In genomic region chr7:98772242-98772603, GRCh38 we compare ENCODE assay signal across 18 cellular contexts.
DNase-seq lines count a peak whose midpoint lies in the region; ATAC-seq, FAIRE-seq and TF ChIP-seq lines count a peak whose summit lies in the region.
"Had no signal": no experiment of that assay in that cellular context is flagged by ENCODE, and none has a peak within 500 bp of the region (broad histone marks: within the 10 kb centered on the region; RNA-seq: fewer than 3 reads in every experiment).

No MANE protein-coding gene starts in this region.

- H3K4me3 ChIP-seq in Caco-2 (ENCODE audit: low read depth, low read length) (no peak overlapping the region), astrocyte (ENCODE audit: insufficient read depth, low read depth, low read length) (no peak overlapping the region), neuronal stem cell (ENCODE audit: low read length in 2 of 2) (peak overlapping the region in 1 of 2 donors; percentile 21)
- H3K4me3 ChIP-seq: body of pancreas, heart left ventricle had no signal

- no peak for TF ChIP-seq CTCF in Caco-2 (IDR thresholded peaks at IDR 0.05; ENCODE audit: insufficient read depth in 1 of 2, low read depth in 1 of 2, low read length in 1 of 2, severe bottlenecking in 1 of 2, unreplicated experiment in 1 of 2)
- no peak for TF ChIP-seq CTCF in astrocyte (IDR thresholded peaks at IDR 0.05; ENCODE audit: insufficient read depth, low read depth, low read length)

- H3K36me3 Mint-ChIP-seq in Caco-2 (ENCODE audit: insufficient read depth, unreplicated experiment) (no peaks in the 10 kb centered on the region), astrocyte (ENCODE audit: low read depth, unreplicated experiment) (peaks cover 1% of the 10 kb centered on the region), T-helper 17 cell (ENCODE audit: low read depth) (peaks cover 2% of the 10 kb centered on the region)

- H3K79me1 ChIP-seq in neuronal stem cell (ENCODE audit: low read depth, low read length), result no peaks in the 10 kb centered on the region

- H3K4me1 Mint-ChIP-seq in Caco-2 (ENCODE audit: low read depth, unreplicated experiment), result peaks cover 28% of the 10 kb centered on the region
- H3K4me1 Mint-ChIP-seq in astrocyte (ENCODE audit: low read depth, unreplicated experiment), result peaks cover 13% of the 10 kb centered on the region
- H3K4me1 Mint-ChIP-seq in T-helper 17 cell, result peaks cover 3% of the 10 kb centered on the region

- H2BK15ac ChIP-seq in neuronal stem cell (ENCODE audit: low read length), result no peak overlapping the region

- no peak overlapping the region for H2BK120ac ChIP-seq in neuronal stem cell (ENCODE audit: low read depth, low read length)

- no peak for FAIRE-seq in astrocyte (lab: Jason Lieb, UNC)
- FAIRE-seq: GM18507, kidney, urothelium cell line had no signal

- DNase-seq in Caco-2 (no peak), astrocyte (ENCODE audit: low read depth) (no peak), neuronal stem cell (ENCODE audit: low spot score) (no peak), T-helper 17 cell (no peak), NCI-H226 (no peak), HPDE6-E6E7 (ENCODE audit: extremely low spot score) (no peak)
- DNase-seq: ACHN; activated naive CD4-positive, alpha-beta T cell treated with anti-CD3 and anti-CD28 coated beads, Interleukin-2, amount 50 U/mL, for 16 hours; kidney; NCI-H774; stimulated activated CD4-positive, alpha-beta T cell treated with anti-CD3 and anti-CD28 coated beads, Interleukin-4, amount 100 ng/mL, for 4 hours had no signal

- H2AK5ac ChIP-seq in neuronal stem cell (ENCODE audit: low read depth, low read length), result no peak overlapping the region

- H3K4ac ChIP-seq in neuronal stem cell (ENCODE audit: low read length), result no peak overlapping the region

- H3K27me3 ChIP-seq in Caco-2 (replicated peaks; ENCODE audit: control insufficient read depth, insufficient read depth, low read length), result no peaks in the 10 kb centered on the region
- no peaks in the 10 kb centered on the region for H3K27me3 ChIP-seq in astrocyte (ENCODE audit: insufficient read depth, low read length)
- H3K27me3 ChIP-seq in neuronal stem cell (ENCODE audit: control insufficient read depth in 3 of 3, insufficient read depth in 3 of 3, low read depth in 1 of 3, low read length in 3 of 3), result peaks cover 0 to 2% (median 0%) of the 10 kb centered on the region in 3 experiments
- H3K27me3 ChIP-seq: body of pancreas had no signal

- H4K20me1 ChIP-seq in astrocyte (ENCODE audit: insufficient read depth, low read length), result no peaks in the 10 kb centered on the region

- H2BK5ac ChIP-seq in neuronal stem cell (ENCODE audit: low read length), result no peak overlapping the region

- peak overlapping the region; percentile 6 for H3K4me3 Mint-ChIP-seq in Caco-2 (ENCODE audit: unreplicated experiment)
- no peak overlapping the region for H3K4me3 Mint-ChIP-seq in astrocyte (ENCODE audit: unreplicated experiment)
- no peak overlapping the region for H3K4me3 Mint-ChIP-seq in T-helper 17 cell
- H3K4me3 Mint-ChIP-seq: T-helper 1 cell treated with Interleukin-12 subunit alpha and Interleukin-12 subunit beta and Interleukin-4 antibody, amounts not matched to agents 30 μg/mL and 1 μg/mL, for 36 hours had no signal

- no peak overlapping the region for H3K27ac ChIP-seq in astrocyte (ENCODE audit: low read depth, low read length)
- H3K27ac ChIP-seq in neuronal stem cell (replicated peaks; ENCODE audit: low read length), result no peak overlapping the region
- H3K27ac ChIP-seq: body of pancreas, heart left ventricle had no signal

- H3K27me3 Mint-ChIP-seq in Caco-2 (ENCODE audit: insufficient read depth, unreplicated experiment) (no peaks in the 10 kb centered on the region), astrocyte (ENCODE audit: low read depth, unreplicated experiment) (peaks cover 10% of the 10 kb centered on the region), T-helper 17 cell (peaks cover 43% of the 10 kb centered on the region)

- CTCF ChIA-PET in Caco-2 (lab: Charles Lee), result interaction anchor here (1.4 kb wide), 1 partner anchor 27 kb away, joined by 5 read pairs; no protein-coding TSS in a partner anchor

- H3K27ac Mint-ChIP-seq in Caco-2 (ENCODE audit: unreplicated experiment) (peak overlapping the region; percentile 29), astrocyte (ENCODE audit: unreplicated experiment) (peak overlapping the region; percentile 80), T-helper 17 cell (no peak overlapping the region)
- H3K27ac Mint-ChIP-seq: T-helper 1 cell treated with Interleukin-12 subunit alpha and Interleukin-12 subunit beta and Interleukin-4 antibody, amounts not matched to agents 30 μg/mL and 1 μg/mL, for 36 hours had no signal

- H3K4me2 ChIP-seq in astrocyte (ENCODE audit: low read length) (peak overlapping the region; percentile 60), neuronal stem cell (ENCODE audit: insufficient read depth, low read length, poor library complexity, severe bottlenecking) (peak overlapping the region; percentile 46)

- intact Hi-C loops in Caco-2 (cut with micrococcal nuclease; ENCODE audit: unreplicated experiment), result no loop called here

- peak overlapping the region; percentile 45 for H2AFZ ChIP-seq in astrocyte (ENCODE audit: low read depth, low read length)
- peak overlapping the region; percentile 79 for H2AFZ ChIP-seq in neuronal stem cell (ENCODE audit: low read length)

- no peaks in the 10 kb centered on the region for H3K36me3 ChIP-seq in Caco-2 (ENCODE audit: control insufficient read depth, insufficient read depth, low read length)
- H3K36me3 ChIP-seq in astrocyte (ENCODE audit: insufficient read depth, low read length), result no peaks in the 10 kb centered on the region
- no peaks in the 10 kb centered on the region for H3K36me3 ChIP-seq in neuronal stem cell (replicated peaks in 1 of 2; ENCODE audit: control insufficient read depth in 2 of 2, insufficient read depth in 2 of 2, low read length in 2 of 2)
- H3K36me3 ChIP-seq: heart left ventricle had no signal

- BruUV-seq in Caco-2 (replicated peaks; lab: Mats Ljungman, UMichigan), result no TSS peak

- no peak overlapping the region for H3K23ac ChIP-seq in neuronal stem cell (ENCODE audit: low read depth, low read length, poor library complexity)

- POLR2A ChIA-PET in Caco-2 (lab: Charles Lee), result no interaction called here

- no peak overlapping the region for H4K91ac ChIP-seq in neuronal stem cell (ENCODE audit: low read depth, low read length, poor library complexity)

- H3K14ac ChIP-seq in neuronal stem cell (ENCODE audit: low read length), result no peak overlapping the region

- H3K9ac ChIP-seq in astrocyte (ENCODE audit: low read length), result no peak overlapping the region
- H3K9ac ChIP-seq in neuronal stem cell (ENCODE audit: low read depth, low read length, poor library complexity), result no peak overlapping the region

- H3K9me3 Mint-ChIP-seq in Caco-2 (ENCODE audit: unreplicated experiment) (no peaks in the 10 kb centered on the region), astrocyte (ENCODE audit: unreplicated experiment) (peaks cover 1% of the 10 kb centered on the region)
- H3K9me3 Mint-ChIP-seq: T-helper 1 cell treated with Interleukin-12 subunit alpha and Interleukin-12 subunit beta and Interleukin-4 antibody, amounts not matched to agents 30 μg/mL and 1 μg/mL, for 36 hours had no signal

- H3K79me2 ChIP-seq in astrocyte (ENCODE audit: insufficient read depth, low read length), result no peaks in the 10 kb centered on the region

- ATAC-seq in HG02870 (IDR thresholded peaks at IDR 0.05; ENCODE audit: unreplicated experiment), result peak; percentile 46
- no peak for ATAC-seq in T-helper 17 cell
- no peak for ATAC-seq in GM18907 (IDR thresholded peaks at IDR 0.05; ENCODE audit: unreplicated experiment)
- ATAC-seq: body of pancreas had no signal

- no peak overlapping the region for H2BK12ac ChIP-seq in neuronal stem cell (ENCODE audit: low read length)

- H3K18ac ChIP-seq in neuronal stem cell (ENCODE audit: low read length), result no peak overlapping the region

- WGBS in neuronal stem cell (ENCODE audit: extremely low coverage in 2 of 2, insufficient read length in 2 of 2, insufficient replicate concordance in 1 of 2), 2 donors, result no CpG with 5 or more reads among the region's 12 CpGs

- H3K4me1 ChIP-seq in Caco-2 (peaks cover 14% of the 10 kb centered on the region), astrocyte (ENCODE audit: insufficient read depth, low read length) (peaks cover 12% of the 10 kb centered on the region), neuronal stem cell (ENCODE audit: control insufficient read depth in 2 of 2, insufficient read depth in 1 of 2, low read depth in 1 of 2, low read length in 2 of 2) (peaks cover 11 to 12% of the 10 kb centered on the region in 2 donors)
- H3K4me1 ChIP-seq: body of pancreas had no signal

- no peak overlapping the region for H4K8ac ChIP-seq in neuronal stem cell (ENCODE audit: low read depth, low read length)

- H3K9me3 ChIP-seq in Caco-2 (no peaks in the 10 kb centered on the region), astrocyte (ENCODE audit: insufficient read depth, low read depth, low read length) (no peaks in the 10 kb centered on the region), neuronal stem cell (replicated peaks in 1 of 2; ENCODE audit: control insufficient read depth in 2 of 2, insufficient read depth in 1 of 2, low read depth in 1 of 2, low read length in 2 of 2) (no peaks in the 10 kb centered on the region), T-helper 17 cell (ENCODE audit: control insufficient read depth, low read length, poor library complexity, severe bottlenecking) (no peaks in the 10 kb centered on the region)
- H3K9me3 ChIP-seq: body of pancreas, heart left ventricle had no signal
